ENCODE assay signal across 11 cellular contexts in genomic region chr16:20883554-20884239, GRCh38. TPM values are rescaled to one million over a fixed set of nuclear protein-coding genes. Genes with fewer than 3 reads are reported as not detected.
A peak's percentile ranks its signal among the peaks of the same experiment; 100 is the strongest.
DNase-seq lines count a peak whose midpoint lies in the region; ATAC-seq, FAIRE-seq and TF ChIP-seq lines count a peak whose summit lies in the region.
"Had no signal": no experiment of that assay in that cellular context is flagged by ENCODE, and none has a peak within 500 bp of the region (broad histone marks: within the 10 kb centered on the region; RNA-seq: fewer than 3 reads in every experiment).

No MANE protein-coding gene starts in this region.

- no peak for ATAC-seq in natural killer cell treated with Interleukin-12 subunit alpha and Interleukin-12 subunit beta and Interleukin-15 and Interleukin-18, amount 100 ng/mL, for 72 hours
- no peak for ATAC-seq in natural killer cell
- ATAC-seq in pancreas, result peak; percentile 60 to 76 (median 62)
- ATAC-seq in stimulated activated memory B cell treated with anti-CD40 and anti-IgM and Interleukin-4, amounts not matched to agents 10 μg/mL and 1 μg/mL and 100 μg/mL, for 72 hours, result no peak
- ATAC-seq: GM12878 had no signal

- H3K27ac ChIP-seq in coronary artery (peak overlapping the region; percentile 3 to 62), pancreas (peak overlapping the region in 3 of 4 donors; percentile 13 to 52 (median 51))

- no peak overlapping the region for H3K27ac Mint-ChIP-seq in natural killer cell treated with Interleukin-12 subunit alpha and Interleukin-12 subunit beta and Interleukin-15 and Interleukin-18, amount 100 ng/mL, for 72 hours
- H3K27ac Mint-ChIP-seq in natural killer cell, result no peak overlapping the region
- no peak overlapping the region for H3K27ac Mint-ChIP-seq in stimulated activated memory B cell treated with anti-CD40 and anti-IgM and Interleukin-4, amounts not matched to agents 10 μg/mL and 1 μg/mL and 100 μg/mL, for 72 hours

- WGBS in pancreas, 2 donors, result 21 to 38% methylated on average over 5 of the region's 5 CpGs

- no peaks in the 10 kb centered on the region for H3K9me3 ChIP-seq in pancreas

- H3K4me3 ChIP-seq in coronary artery (no peak overlapping the region), pancreas (no peak overlapping the region)
- H3K4me3 ChIP-seq: GM12878 had no signal

- peaks cover 29 to 43% of the 10 kb centered on the region in 2 donors for H3K4me1 Mint-ChIP-seq in natural killer cell treated with Interleukin-12 subunit alpha and Interleukin-12 subunit beta and Interleukin-15 and Interleukin-18, amount 100 ng/mL, for 72 hours (ENCODE audit: low read depth in 2 of 2)
- peaks cover 14 to 22% of the 10 kb centered on the region in 2 donors for H3K4me1 Mint-ChIP-seq in natural killer cell
- peaks cover 19% of the 10 kb centered on the region for H3K4me1 Mint-ChIP-seq in stimulated activated memory B cell treated with anti-CD40 and anti-IgM and Interleukin-4, amounts not matched to agents 10 μg/mL and 1 μg/mL and 100 μg/mL, for 72 hours

- H3K36me3 ChIP-seq in pancreas, result no peaks in the 10 kb centered on the region

- no peaks in the 10 kb centered on the region for H3K27me3 Mint-ChIP-seq in natural killer cell treated with Interleukin-12 subunit alpha and Interleukin-12 subunit beta and Interleukin-15 and Interleukin-18, amount 100 ng/mL, for 72 hours
- no peaks in the 10 kb centered on the region for H3K27me3 Mint-ChIP-seq in natural killer cell (ENCODE audit: low read depth in 2 of 2)
- no peaks in the 10 kb centered on the region for H3K27me3 Mint-ChIP-seq in stimulated activated memory B cell treated with anti-CD40 and anti-IgM and Interleukin-4, amounts not matched to agents 10 μg/mL and 1 μg/mL and 100 μg/mL, for 72 hours

- no peak for DNase-seq in natural killer cell treated with Interleukin-12 subunit alpha and Interleukin-12 subunit beta and Interleukin-15 and Interleukin-18, amount 100 ng/mL, for 72 hours (ENCODE audit: low spot score)
- DNase-seq in natural killer cell (no peak), coronary artery (ENCODE audit: low spot score) (no peak), pancreas (no peak), foreskin melanocyte (no peak), LoVo (ENCODE audit: low spot score) (no peak), SIG-M5 (lab: John Stamatoyannopoulos, UW) (no peak)
- DNase-seq: Kasumi-1, NCI-H2029 treated with DMSO at 0.1 percent for 48 hours had no signal

- intact Hi-C loops in natural killer cell (cut with micrococcal nuclease), result no loop called here
- intact Hi-C loops in pancreas (cut with DNase I), result no loop called here

- peak overlapping the region; percentile 20 for H3K4me3 Mint-ChIP-seq in natural killer cell treated with Interleukin-12 subunit alpha and Interleukin-12 subunit beta and Interleukin-15 and Interleukin-18, amount 100 ng/mL, for 72 hours
- no peak overlapping the region for H3K4me3 Mint-ChIP-seq in natural killer cell
- no peak overlapping the region for H3K4me3 Mint-ChIP-seq in stimulated activated memory B cell treated with anti-CD40 and anti-IgM and Interleukin-4, amounts not matched to agents 10 μg/mL and 1 μg/mL and 100 μg/mL, for 72 hours

- peaks cover 14% of the 10 kb centered on the region for H3K36me3 Mint-ChIP-seq in natural killer cell treated with Interleukin-12 subunit alpha and Interleukin-12 subunit beta and Interleukin-15 and Interleukin-18, amount 100 ng/mL, for 72 hours
- H3K36me3 Mint-ChIP-seq in natural killer cell, result no peaks in the 10 kb centered on the region
- peaks cover 13% of the 10 kb centered on the region for H3K36me3 Mint-ChIP-seq in stimulated activated memory B cell treated with anti-CD40 and anti-IgM and Interleukin-4, amounts not matched to agents 10 μg/mL and 1 μg/mL and 100 μg/mL, for 72 hours

- H3K9me3 Mint-ChIP-seq in natural killer cell treated with Interleukin-12 subunit alpha and Interleukin-12 subunit beta and Interleukin-15 and Interleukin-18, amount 100 ng/mL, for 72 hours, result no peaks in the 10 kb centered on the region
- H3K9me3 Mint-ChIP-seq in natural killer cell, result no peaks in the 10 kb centered on the region
- H3K9me3 Mint-ChIP-seq in stimulated activated memory B cell treated with anti-CD40 and anti-IgM and Interleukin-4, amounts not matched to agents 10 μg/mL and 1 μg/mL and 100 μg/mL, for 72 hours, result no peaks in the 10 kb centered on the region

- no peak for FAIRE-seq in pancreas (lab: Jason Lieb, UNC)
- FAIRE-seq: GM12878 had no signal

- no peak for TF ChIP-seq CTCF in natural killer cell (IDR thresholded peaks at IDR 0.05)
- TF ChIP-seq CTCF in coronary artery (IDR thresholded peaks at IDR 0.05), result no peak
- TF ChIP-seq CTCF in pancreas (IDR thresholded peaks at IDR 0.05), result no peak

- no peaks in the 10 kb centered on the region for H3K27me3 ChIP-seq in pancreas

- H3K4me1 ChIP-seq in pancreas, result peaks cover 48 to 62% (median 54%) of the 10 kb centered on the region in 3 donors

RNA-seq across cellular contexts. Expression of gene DCUN1D3, which starts 16.5 kb away (rescaled TPM):
- 10 to 100 TPM; 36.7 to 47.4 TPM for total RNA-seq in natural killer cell treated with Interleukin-12 subunit alpha and Interleukin-12 subunit beta and Interleukin-15 and Interleukin-18, amount 100 ng/mL, for 72 hours
- 1 to 10 TPM; 5.3 to 9.3 (median 6.1) TPM for total RNA-seq in natural killer cell
- total RNA-seq in pancreas, result 1 to 10 TPM; 5.2 to 7.7 (median 7.0) TPM
- polyA plus RNA-seq in pancreas, result 1 to 10 TPM; 3.7 to 4.0 TPM

RNA-seq across cellular contexts. Expression of gene LYRM1, which starts 16.9 kb away (rescaled TPM):
- 10 to 100 TPM; 39.0 to 52.2 TPM for total RNA-seq in natural killer cell treated with Interleukin-12 subunit alpha and Interleukin-12 subunit beta and Interleukin-15 and Interleukin-18, amount 100 ng/mL, for 72 hours
- 10 to 100 TPM; 15.3 to 25.7 (median 17.2) TPM for total RNA-seq in natural killer cell
- 10 to 100 TPM in 5 of 6 donors, 1 to 10 TPM in 1; 9.9 to 17.5 (median 14.4) TPM for total RNA-seq in pancreas
- polyA plus RNA-seq in pancreas, result 10 to 100 TPM; 21.5 to 30.9 TPM

Comparison
In these comparisons a context has a peak if more than half of its experiments do, and no peak if none do; other contexts are left out.
1. ATAC-seq: peak in pancreas (4 of 4); none in natural killer cell treated with Interleukin-12 subunit alpha and Interleukin-12 subunit beta and Interleukin-15 and Interleukin-18, amount 100 ng/mL, for 72 hours (0 of 2), natural killer cell (0 of 3) and stimulated activated memory B cell treated with anti-CD40 and anti-IgM and Interleukin-4, amounts not matched to agents 10 μg/mL and 1 μg/mL and 100 μg/mL, for 72 hours (single experiment).